In genomic region chr10:5971315-5971832, GRCh38 we compare ENCODE assay signal across 8 cellular contexts. TPM values are rescaled to one million over a fixed set of nuclear protein-coding genes. Genes with fewer than 3 reads are reported as not detected.
A peak's percentile ranks its signal among the peaks of the same experiment; 100 is the strongest.
DNase-seq lines count a peak whose midpoint lies in the region; ATAC-seq lines count a peak whose summit lies in the region.

No MANE protein-coding gene starts in this region.

- 28 to 43% methylated on average over 8 of the region's 8 CpGs for WGBS in esophagus, 2 donors

- H3K9ac ChIP-seq in skeletal muscle tissue (ENCODE audit: low read depth in 1 of 3, low read length in 3 of 3) = no peak overlapping the region

- H3K27me3 ChIP-seq in esophagus (ENCODE audit: control insufficient read depth in 1 of 2, insufficient read depth in 2 of 2, low read length in 2 of 2) = no peaks in the 10 kb centered on the region
- no peaks in the 10 kb centered on the region for H3K27me3 ChIP-seq in skeletal muscle tissue (ENCODE audit: control insufficient read depth in 3 of 3, insufficient read depth in 3 of 3, low read length in 3 of 3)

- H3K36me3 ChIP-seq in esophagus (ENCODE audit: control insufficient read depth in 2 of 2, insufficient read depth in 2 of 2, low read length in 1 of 2) = no peaks in the 10 kb centered on the region
- no peaks in the 10 kb centered on the region for H3K36me3 ChIP-seq in skeletal muscle tissue (ENCODE audit: control insufficient read depth in 3 of 3, insufficient read depth in 3 of 3, low read length in 3 of 3)

- ATAC-seq in GM19455 (IDR thresholded peaks at IDR 0.05; ENCODE audit: unreplicated experiment) (peak; percentile 55), GM18511 (IDR thresholded peaks at IDR 0.05; ENCODE audit: unreplicated experiment) (no peak), HG03196 (IDR thresholded peaks at IDR 0.05; ENCODE audit: unreplicated experiment) (no peak)

- H3K27ac ChIP-seq in esophagus (ENCODE audit: low read depth in 2 of 2, low read length in 1 of 2) (peak overlapping the region; percentile 83 to 84), skeletal muscle tissue (ENCODE audit: low read depth, low read length) (peak overlapping the region; percentile 56)

- H3K4me1 ChIP-seq in esophagus (ENCODE audit: control insufficient read depth in 2 of 2, insufficient read depth in 2 of 2, low read length in 1 of 2) = peaks cover 0 to 2% of the 10 kb centered on the region in 2 donors
- peaks cover 6 to 22% (median 10%) of the 10 kb centered on the region in 3 donors for H3K4me1 ChIP-seq in skeletal muscle tissue (ENCODE audit: control insufficient read depth in 3 of 3, insufficient read depth in 3 of 3, low read length in 3 of 3)

- H3K9me3 ChIP-seq in esophagus (ENCODE audit: control insufficient read depth in 2 of 2, insufficient read depth in 1 of 2, low read depth in 1 of 2, low read length in 1 of 2) (no peaks in the 10 kb centered on the region), skeletal muscle tissue (ENCODE audit: control insufficient read depth in 3 of 3, low read length in 3 of 3) (no peaks in the 10 kb centered on the region)

- DNase-seq in UCSD-AML1 (lab: John Stamatoyannopoulos, UW; ENCODE audit: unreplicated experiment) (peak; percentile 37), DMS 273 (lab: John Stamatoyannopoulos, UW; ENCODE audit: unreplicated experiment) (no peak), DMS79 treated with DMSO at 0.1 percent for 48 hours (lab: John Stamatoyannopoulos, UW) (no peak)

- H3K4me3 ChIP-seq in esophagus (ENCODE audit: low read depth in 1 of 2, low read length in 2 of 2) (peak overlapping the region in 1 of 2 donors; percentile 7), skeletal muscle tissue (ENCODE audit: low read length in 3 of 3) (no peak overlapping the region)

RNA-seq across cellular contexts. Expression of gene IL15RA, which starts 6.0 kb away (rescaled TPM):
- 1 to 10 TPM; 2.5 to 6.4 TPM for polyA plus RNA-seq in esophagus
- 1.6 TPM for total RNA-seq in skeletal muscle tissue
